Comparison of ENCODE assay signal across 1 cellular context in genomic region chr15:58344164-58345070, GRCh38.
TF ChIP-seq lines count a peak whose summit lies in the region.

No MANE protein-coding gene starts in this region.

TF ChIP-seq in HepG2, 621 proteins besides CTCF, POLR2A, EP300 and RAD21 (continued from another document):
- no peak for TF ChIP-seq ZBTB14 (CRISPR knock-in tag; IDR thresholded peaks at IDR 0.05)
- no peak for TF ChIP-seq ZMYM3 (CRISPR knock-in tag; IDR thresholded peaks at IDR 0.05)
TF ChIP-seq in HepG2: peak in this region for 2.
